Comparison of ENCODE assay signal across 1 cellular context in the genomic region with DNA sequence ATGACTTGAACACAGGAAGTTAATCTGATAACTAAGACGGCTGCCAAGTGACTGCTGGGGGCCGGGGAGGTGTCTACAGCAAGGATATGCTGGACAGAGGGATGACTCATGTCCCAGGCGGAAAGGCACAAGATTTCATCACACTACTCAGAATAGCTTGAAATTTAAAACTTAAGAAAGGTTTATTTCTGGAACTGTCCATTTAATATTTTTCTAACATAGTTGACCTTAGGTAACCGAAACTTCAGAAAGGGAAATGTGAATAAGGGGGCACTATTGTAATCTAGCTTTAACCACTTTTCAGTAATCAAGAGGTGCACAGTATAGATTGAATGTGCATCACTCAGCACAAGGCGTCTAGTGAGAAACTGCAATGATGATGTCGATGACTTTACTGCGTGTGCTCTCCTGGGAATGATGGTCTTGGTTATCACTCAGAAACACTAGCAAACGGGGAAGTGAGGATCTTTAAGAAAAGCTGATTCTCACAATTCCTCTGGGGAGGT.
TF ChIP-seq lines count a peak whose summit lies in the region.

No MANE protein-coding gene starts in this region.

TF ChIP-seq in HCT116, 20 proteins besides CTCF, POLR2A, EP300 and RAD21 (continued from another document):
- TF ChIP-seq POLR2AphosphoS5 (IDR thresholded peaks at IDR 0.05; ENCODE audit: low read depth, low read length) (peak; percentile 35; the same call in 1 of the 2 replicates), YY1 (IDR thresholded peaks at IDR 0.05; ENCODE audit: extremely low read depth, insufficient replicate concordance, low read depth, low read length) (no peak), SIN3A (IDR thresholded peaks at IDR 0.05; ENCODE audit: low read depth) (no peak), CEBPB (IDR thresholded peaks at IDR 0.05; ENCODE audit: low read depth) (peak; percentile 90), FOSL1 (IDR thresholded peaks at IDR 0.05; ENCODE audit: low read depth) (peak; percentile 68), ZNF274 (IDR thresholded peaks at IDR 0.05; ENCODE audit: low read depth, low read length) (no peak), EGR1 (IDR thresholded peaks at IDR 0.05; ENCODE audit: low read depth) (no peak)
